ENCODE assay signal across 21 cellular contexts in the genomic region with DNA sequence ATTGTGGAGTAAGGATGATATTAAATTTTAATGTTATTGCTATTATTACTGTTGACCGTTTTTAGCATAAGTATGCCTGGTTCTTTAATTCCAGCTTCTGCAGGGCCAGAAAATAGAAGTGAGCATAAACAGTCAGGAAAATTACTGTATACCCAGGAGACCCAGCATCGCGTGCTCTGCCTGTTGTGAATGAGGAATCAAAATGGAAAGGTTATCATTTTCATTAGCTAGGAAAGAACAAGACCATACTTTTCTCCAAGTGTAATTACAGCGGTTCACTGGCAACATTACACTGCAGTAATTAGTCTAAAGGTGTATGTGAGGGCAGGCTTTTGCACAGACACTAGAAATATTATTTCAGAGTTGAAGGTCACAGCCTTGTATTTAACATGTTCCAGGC.
DNase-seq lines count a peak whose midpoint lies in the region; ATAC-seq, FAIRE-seq and TF ChIP-seq lines count a peak whose summit lies in the region.
"Had no signal": no experiment of that assay in that cellular context is flagged by ENCODE, and none has a peak within 500 bp of the region (broad histone marks: within the 10 kb centered on the region; RNA-seq: fewer than 3 reads in every experiment).

No MANE protein-coding gene starts in this region.

- peaks cover 6% of the 10 kb centered on the region; the same call in 2 of the 3 replicates for H3K9me3 ChIP-seq in GM12878 (replicated peaks; ENCODE audit: control insufficient read depth, insufficient read depth, low read length)
- H3K9me3 ChIP-seq: body of pancreas, HAP-1, suprapubic skin had no signal

- H3K4me3 ChIP-seq in GM12878 = no peak overlapping the region
- H3K4me3 ChIP-seq: body of pancreas, HAP-1, K562, suprapubic skin had no signal

- peak overlapping the region; percentile 15; the same call in 1 of the 2 replicates for H3K4me2 ChIP-seq in GM12878 (ENCODE audit: control insufficient read depth, insufficient read depth)

- intact Hi-C loops in GM12878 (cut with micrococcal nuclease; ENCODE audit: unreplicated experiment) = loop anchor here (2.0 to 10.0 kb wide), 4 partner anchors 31 to 395 kb away; no protein-coding TSS in a partner anchor

- POLR2A ChIA-PET in GM12878 (lab: Charles Lee) = interaction anchor here (0.6 to 2.9 kb wide), 6 partner anchors 8 to 334 kb away, joined by 3 to 12 read pairs (median 3); no protein-coding TSS in a partner anchor

- no peak for TF ChIP-seq CTCF in GM12878 (IDR thresholded peaks at IDR 0.05 in 2 of 3, conservative IDR thresholded peaks at IDR 0.05 in 1 of 3; ENCODE audit: control insufficient read depth in 2 of 3, extremely low read depth in 1 of 3, insufficient read depth in 1 of 3, low read depth in 3 of 3, low read length in 3 of 3)

- RAD21 ChIA-PET in GM12878 (lab: Charles Lee; ENCODE audit: unreplicated experiment) = interaction anchor here (0.6 to 3.6 kb wide), 9 partner anchors 10 to 1998 kb away, joined by 3 to 21 read pairs (median 4); no protein-coding TSS in a partner anchor

- peak overlapping the region; percentile 77 for H3K27ac ChIP-seq in GM12878 (ENCODE audit: control insufficient read depth, insufficient read depth)
- H3K27ac ChIP-seq: body of pancreas, suprapubic skin had no signal

- DNase-seq in NCI-H1092 treated with DMSO at 0.1 percent for 48 hours (lab: John Stamatoyannopoulos, UW) (peak; percentile 34), NCI-H1092 (lab: John Stamatoyannopoulos, UW) (no peak), NCI-H2171 treated with DMSO at 0.1 percent for 48 hours (lab: John Stamatoyannopoulos, UW) (peak; percentile 88), GM12878 (ENCODE audit: low read depth, low spot score) (no peak), germinal center (ENCODE audit: low spot score) (no peak), MV-4-11 (lab: John Stamatoyannopoulos, UW) (no peak), KBM-7 (no peak)
- DNase-seq: 8988T; activated naive CD8-positive, alpha-beta T cell treated with anti-CD3 and anti-CD28 coated beads for 36 hours; body of pancreas; DMS153; foreskin fibroblast; left cardiac atrium; SHP77; small intestine; stimulated activated CD4-positive, alpha-beta T cell treated with anti-CD3 and anti-CD28 coated beads, Interleukin-4, amount 100 ng/mL, for 4 hours had no signal

- no TSS peak for BruUV-seq in GM12878 (replicated peaks; lab: Mats Ljungman, UMichigan)

- no peak for FAIRE-seq in GM12878 (lab: Jason Lieb, UNC)
- FAIRE-seq: colon, K562, small intestine had no signal

- no peaks in the 10 kb centered on the region for H3K36me3 ChIP-seq in GM12878 (ENCODE audit: control insufficient read depth in 2 of 2, insufficient read depth in 2 of 2, low read length in 1 of 2)
- H3K36me3 ChIP-seq: HAP-1, suprapubic skin had no signal

- H3K4me1 ChIP-seq in GM12878 (ENCODE audit: control insufficient read depth, insufficient read depth, low read length) = peaks cover 19% of the 10 kb centered on the region
- H3K4me1 ChIP-seq: body of pancreas had no signal

- in situ Hi-C loops in GM12878 (cut with MboI) (loop anchor here (25.0 kb wide), 1 partner anchor 398 kb away; a partner anchor contains a TSS), KBM-7 (cut with MboI; ENCODE audit: low pct_unique_long_range_greater_than_20kb, low sequenced_read_pairs) (no loop called here)

- CTCF ChIA-PET in GM12878 (lab: Yijun Ruan, JAX) = interaction anchor here (0.7 to 2.8 kb wide), 5 partner anchors 9 to 33 kb away, joined by 3 to 8 read pairs (median 4); no protein-coding TSS in a partner anchor

- no peak for TF ChIP-seq RAD21 in GM12878 (IDR thresholded peaks at IDR 0.05; ENCODE audit: insufficient read depth, low read depth, low read length)

- no peaks in the 10 kb centered on the region for H3K27me3 ChIP-seq in GM12878 (replicated peaks in 1 of 2; ENCODE audit: control insufficient read depth in 2 of 2, insufficient read depth in 2 of 2, low read length in 1 of 2)
- H3K27me3 ChIP-seq: body of pancreas, suprapubic skin had no signal

- TF ChIP-seq EP300 in GM12878 (IDR thresholded peaks at IDR 0.05; ENCODE audit: borderline replicate concordance in 1 of 2, control insufficient read depth in 1 of 2, low read depth in 2 of 2, low read length in 2 of 2) = no peak

- H4K20me1 ChIP-seq in GM12878 (ENCODE audit: control insufficient read depth, insufficient read depth) = no peaks in the 10 kb centered on the region

- H2AFZ ChIP-seq in GM12878 (ENCODE audit: control insufficient read depth, low read depth, low read length) = no peak overlapping the region

- no peaks in the 10 kb centered on the region for H3K79me2 ChIP-seq in GM12878 (ENCODE audit: control insufficient read depth, insufficient read depth, low read length)

- H3K9ac ChIP-seq in GM12878 (ENCODE audit: control insufficient read depth, insufficient read depth, low read length) = no peak overlapping the region

- WGBS in GM12878 (ENCODE audit: insufficient coverage, insufficient replicate concordance, low lambda C conversion rate, missing lambda C conversion rate) = 81% methylated on average over 4 of the region's 4 CpGs

- SMC1A ChIA-PET in GM12878 (lab: Charles Lee; ENCODE audit: uncharacterized antibody, unreplicated experiment) = interaction anchor here (1.0 to 5.2 kb wide), 10 partner anchors 10 to 312 kb away, joined by 3 to 40 read pairs (median 9); no protein-coding TSS in a partner anchor

- no peak for TF ChIP-seq POLR2A in GM12878 (IDR thresholded peaks at IDR 0.05; ENCODE audit: low read depth, low read length)

- ATAC-seq in GM12878 = no peak
- ATAC-seq in HG02981 (IDR thresholded peaks at IDR 0.05; ENCODE audit: unreplicated experiment) = no peak
- ATAC-seq: body of pancreas, K562, left cardiac atrium had no signal

TF ChIP-seq in GM12878, 131 proteins besides CTCF, POLR2A, EP300 and RAD21:
- TF ChIP-seq, protein P1, sequence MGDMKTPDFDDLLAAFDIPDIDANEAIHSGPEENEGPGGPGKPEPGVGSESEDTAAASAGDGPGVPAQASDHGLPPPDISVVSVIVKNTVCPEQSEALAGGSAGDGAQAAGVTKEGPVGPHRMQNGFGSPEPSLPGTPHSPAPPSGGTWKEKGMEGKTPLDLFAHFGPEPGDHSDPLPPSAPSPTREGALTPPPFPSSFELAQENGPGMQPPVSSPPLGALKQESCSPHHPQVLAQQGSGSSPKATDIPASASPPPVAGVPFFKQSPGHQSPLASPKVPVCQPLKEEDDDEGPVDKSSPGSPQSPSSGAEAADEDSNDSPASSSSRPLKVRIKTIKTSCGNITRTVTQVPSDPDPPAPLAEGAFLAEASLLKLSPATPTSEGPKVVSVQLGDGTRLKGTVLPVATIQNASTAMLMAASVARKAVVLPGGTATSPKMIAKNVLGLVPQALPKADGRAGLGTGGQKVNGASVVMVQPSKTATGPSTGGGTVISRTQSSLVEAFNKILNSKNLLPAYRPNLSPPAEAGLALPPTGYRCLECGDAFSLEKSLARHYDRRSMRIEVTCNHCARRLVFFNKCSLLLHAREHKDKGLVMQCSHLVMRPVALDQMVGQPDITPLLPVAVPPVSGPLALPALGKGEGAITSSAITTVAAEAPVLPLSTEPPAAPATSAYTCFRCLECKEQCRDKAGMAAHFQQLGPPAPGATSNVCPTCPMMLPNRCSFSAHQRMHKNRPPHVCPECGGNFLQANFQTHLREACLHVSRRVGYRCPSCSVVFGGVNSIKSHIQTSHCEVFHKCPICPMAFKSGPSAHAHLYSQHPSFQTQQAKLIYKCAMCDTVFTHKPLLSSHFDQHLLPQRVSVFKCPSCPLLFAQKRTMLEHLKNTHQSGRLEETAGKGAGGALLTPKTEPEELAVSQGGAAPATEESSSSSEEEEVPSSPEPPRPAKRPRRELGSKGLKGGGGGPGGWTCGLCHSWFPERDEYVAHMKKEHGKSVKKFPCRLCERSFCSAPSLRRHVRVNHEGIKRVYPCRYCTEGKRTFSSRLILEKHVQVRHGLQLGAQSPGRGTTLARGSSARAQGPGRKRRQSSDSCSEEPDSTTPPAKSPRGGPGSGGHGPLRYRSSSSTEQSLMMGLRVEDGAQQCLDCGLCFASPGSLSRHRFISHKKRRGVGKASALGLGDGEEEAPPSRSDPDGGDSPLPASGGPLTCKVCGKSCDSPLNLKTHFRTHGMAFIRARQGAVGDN (IDR thresholded peaks at IDR 0.05) = no peak
- TF ChIP-seq WRNIP1 (IDR thresholded peaks at IDR 0.05; ENCODE audit: borderline replicate concordance, low read depth, low read length) (no peak), SRF (IDR thresholded peaks at IDR 0.05; ENCODE audit: low read depth in 2 of 2, low read length in 2 of 2) (no peak), KLF5 (IDR thresholded peaks at IDR 0.05; ENCODE audit: partially characterized antibody) (no peak), RB1 (IDR thresholded peaks at IDR 0.05; ENCODE audit: borderline replicate concordance) (no peak), POU2F2 (IDR thresholded peaks at IDR 0.05; ENCODE audit: borderline replicate concordance, low read depth, low read length) (no peak), HDGF (IDR thresholded peaks at IDR 0.05) (no peak)

Comparison
In these comparisons a context has a peak if more than half of its experiments do, and no peak if none do; other contexts are left out.
1. DNase-seq: peak in NCI-H1092 treated with DMSO at 0.1 percent for 48 hours (single experiment) and NCI-H2171 treated with DMSO at 0.1 percent for 48 hours (single experiment); none in NCI-H1092 (single experiment), GM12878 (single experiment), germinal center (single experiment), MV-4-11 (single experiment) and KBM-7 (single experiment).